ENCODE assay signal across 1 cellular context in genomic region chr1:1615256-1616044, GRCh38.
TF ChIP-seq lines count a peak whose summit lies in the region.

TSS of gene MIB2 (plus strand) at chr1:1615500. CDS start at chr1:1623453, 7,953 bp downstream.

TF ChIP-seq in HepG2, 621 proteins besides CTCF, POLR2A, EP300 and RAD21 (continued from another document and continues in another):
- TF ChIP-seq ZNF704 (CRISPR knock-in tag; IDR thresholded peaks at IDR 0.05; ENCODE audit: borderline replicate concordance) (0 out of 2 replicates have a peak, but pooled peaks have one; percentile 56), ZNF225 (CRISPR knock-in tag; IDR thresholded peaks at IDR 0.05) (no peak), THYN1 (CRISPR knock-in tag; IDR thresholded peaks at IDR 0.05; ENCODE audit: borderline replicate concordance, low read depth) (no peak), ZNF382 (CRISPR knock-in tag; IDR thresholded peaks at IDR 0.05; ENCODE audit: borderline replicate concordance) (no peak), MAF1 (CRISPR knock-in tag; IDR thresholded peaks at IDR 0.05; ENCODE audit: borderline replicate concordance) (peak; percentile 78; the same call in 1 of the 2 replicates), ESRRA (CRISPR knock-in tag; IDR thresholded peaks at IDR 0.05; ENCODE audit: low read depth) (no peak; the same call in none of the 2 replicates), HNF4A (CRISPR knock-in tag; IDR thresholded peaks at IDR 0.05) (no peak; the same call in 1 of the 2 replicates), SRSF1 (optimal IDR thresholded peaks at IDR 0.05; ENCODE audit: low read depth, low read length) (peak; percentile 85), EED (CRISPR knock-in tag; IDR thresholded peaks at IDR 0.05) (0 out of 2 replicates have a peak, but pooled peaks have one; percentile 37), ZNF644 (CRISPR knock-in tag; IDR thresholded peaks at IDR 0.05; ENCODE audit: low read depth) (no peak), SCMH1 (CRISPR knock-in tag; IDR thresholded peaks at IDR 0.05; ENCODE audit: borderline replicate concordance) (no peak), ZNF781 (CRISPR knock-in tag; IDR thresholded peaks at IDR 0.05; ENCODE audit: borderline replicate concordance, not compliant biosample characterization) (no peak), FOXC1 (CRISPR knock-in tag; IDR thresholded peaks at IDR 0.05; ENCODE audit: borderline replicate concordance) (peak; percentile 81; the same call in 1 of the 2 replicates), MNT (IDR thresholded peaks at IDR 0.05) (peak; percentile 70), ZNF232 (CRISPR knock-in tag; IDR thresholded peaks at IDR 0.05; ENCODE audit: borderline replicate concordance) (peak; percentile 90), ZNF331 (CRISPR knock-in tag; IDR thresholded peaks at IDR 0.05) (peak; percentile 53; the same call in 1 of the 2 replicates), HOXA9 (CRISPR knock-in tag; IDR thresholded peaks at IDR 0.05; ENCODE audit: borderline replicate concordance) (no peak), ARNT (IDR thresholded peaks at IDR 0.05) (no peak), MATR3 (CRISPR knock-in tag; IDR thresholded peaks at IDR 0.05) (no peak), ZBTB40 (IDR thresholded peaks at IDR 0.05) (no peak), ZBTB40 (CRISPR knock-in tag; IDR thresholded peaks at IDR 0.05) (peak; percentile 43; the same call in 1 of the 2 replicates), GFI1 (CRISPR knock-in tag; IDR thresholded peaks at IDR 0.05; ENCODE audit: borderline replicate concordance) (peak; percentile 44; the same call in 1 of the 2 replicates), HNRNPH1 (optimal IDR thresholded peaks at IDR 0.05; ENCODE audit: low read depth, low read length) (no peak), ZFAT (CRISPR knock-in tag; conservative IDR thresholded peaks at IDR 0.05) (no peak), TP53 (CRISPR knock-in tag; conservative IDR thresholded peaks at IDR 0.05) (no peak), MIER2 (CRISPR knock-in tag; IDR thresholded peaks at IDR 0.05) (no peak), SMAD3 (CRISPR knock-in tag; IDR thresholded peaks at IDR 0.05) (no peak), ZXDC (CRISPR knock-in tag; IDR thresholded peaks at IDR 0.05) (no peak; the same call in 1 of the 2 replicates), MXD1 (CRISPR knock-in tag; IDR thresholded peaks at IDR 0.05) (0 out of 2 replicates have a peak, but pooled peaks have one; percentile 54), HOXD1 (CRISPR knock-in tag; IDR thresholded peaks at IDR 0.05) (peak; percentile 76), KAT2B (IDR thresholded peaks at IDR 0.05; ENCODE audit: borderline replicate concordance, low read depth, low read length) (no peak), ZNF512 (CRISPR knock-in tag; IDR thresholded peaks at IDR 0.05) (no peak), KDM3A (CRISPR knock-in tag; IDR thresholded peaks at IDR 0.05; ENCODE audit: low read depth) (no peak), FOXM1 (CRISPR knock-in tag; IDR thresholded peaks at IDR 0.05) (0 out of 2 replicates have a peak, but pooled peaks have one; percentile 16), ZBTB49 (CRISPR knock-in tag; IDR thresholded peaks at IDR 0.05; ENCODE audit: borderline replicate concordance) (no peak), PITX1 (CRISPR knock-in tag; IDR thresholded peaks at IDR 0.05) (no peak), ATRX (CRISPR knock-in tag; IDR thresholded peaks at IDR 0.05; ENCODE audit: borderline replicate concordance) (no peak), ZBTB43 (CRISPR knock-in tag; conservative IDR thresholded peaks at IDR 0.05) (no peak), RFX1 (IDR thresholded peaks at IDR 0.05) (peak; percentile 94), MZF1 (CRISPR knock-in tag; IDR thresholded peaks at IDR 0.05; ENCODE audit: borderline replicate concordance) (no peak), GTF2F1 (IDR thresholded peaks at IDR 0.05; ENCODE audit: low read length) (no peak)
